17 cellular contexts compared by ENCODE assay signal in the genomic region with DNA sequence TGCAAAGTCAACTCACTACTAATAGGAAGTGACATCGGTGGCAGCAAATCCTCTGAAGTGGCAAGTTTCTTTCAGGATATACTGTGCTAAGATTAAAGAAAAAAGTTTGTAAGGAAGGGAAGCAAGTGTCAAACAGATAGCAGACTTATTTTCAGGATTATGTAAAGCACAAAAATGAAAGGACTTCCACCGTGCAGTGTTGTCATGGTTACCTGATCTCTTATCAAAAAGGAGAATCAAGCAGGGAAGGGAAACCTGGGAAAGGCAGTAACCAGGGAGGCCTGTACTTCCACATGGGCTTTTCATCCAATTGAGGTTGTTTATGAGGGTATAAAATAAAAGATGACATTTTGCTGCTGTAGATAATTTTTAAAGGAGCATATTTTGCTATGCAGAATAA.
DNase-seq lines count a peak whose midpoint lies in the region; ATAC-seq, FAIRE-seq and TF ChIP-seq lines count a peak whose summit lies in the region.
"Had no signal": no experiment of that assay in that cellular context is flagged by ENCODE, and none has a peak within 500 bp of the region (broad histone marks: within the 10 kb centered on the region; RNA-seq: fewer than 3 reads in every experiment).

No MANE protein-coding gene starts in this region.

- no peaks in the 10 kb centered on the region for H3K36me3 Mint-ChIP-seq in GM23338 (ENCODE audit: low read depth)
- H3K36me3 Mint-ChIP-seq in progenitor cell of endocrine pancreas (ENCODE audit: insufficient read depth): no peaks in the 10 kb centered on the region

- no peak for ATAC-seq in GM23338
- ATAC-seq: Panc1 had no signal

- H2AFZ ChIP-seq in GM23338 (peak overlapping the region; percentile 80), endothelial cell of umbilical vein (ENCODE audit: low read depth, low read length) (no peak overlapping the region)

- TF ChIP-seq CTCF in GM23338 (conservative IDR thresholded peaks at IDR 0.05; ENCODE audit: low read depth in 2 of 2) (no peak), endothelial cell of umbilical vein (IDR thresholded peaks at IDR 0.05; ENCODE audit: extremely low read depth in 1 of 2, insufficient read depth in 1 of 2, low read depth in 1 of 2, low read length in 2 of 2) (no peak), progenitor cell of endocrine pancreas (IDR thresholded peaks at IDR 0.05; ENCODE audit: unreplicated experiment) (no peak), vagina (IDR thresholded peaks at IDR 0.05) (no peak), RWPE1 (conservative IDR thresholded peaks at IDR 0.05; ENCODE audit: low read depth) (no peak)

- H3K4me3 ChIP-seq in GM23338 (no peak overlapping the region), endothelial cell of umbilical vein (replicated peaks in 1 of 3; ENCODE audit: insufficient read depth in 1 of 3, low read depth in 1 of 3, low read length in 3 of 3) (no peak overlapping the region), vagina (no peak overlapping the region)
- H3K4me3 ChIP-seq: breast epithelium, thoracic aorta had no signal

- H3K27ac ChIP-seq in GM23338 (ENCODE audit: low read depth) (no peak overlapping the region), endothelial cell of umbilical vein (ENCODE audit: insufficient read depth, low read depth, low read length) (no peak overlapping the region), vagina (no peak overlapping the region), RWPE1 (no peak overlapping the region)
- H3K27ac ChIP-seq: breast epithelium, C4-2B, thoracic aorta had no signal

- H3K9me3 Mint-ChIP-seq in GM23338 (no peaks in the 10 kb centered on the region), progenitor cell of endocrine pancreas (ENCODE audit: low read depth) (peaks cover 2% of the 10 kb centered on the region)

- H3F3A ChIP-seq in GM23338 (replicated peaks; ENCODE audit: low read depth): no peaks in the 10 kb centered on the region

- H3K4me2 ChIP-seq in GM23338 (peak overlapping the region; percentile 50; the same call in 1 of the 2 replicates), endothelial cell of umbilical vein (ENCODE audit: insufficient read depth, low read length) (no peak overlapping the region)

- H3K36me3 ChIP-seq in GM23338 (ENCODE audit: insufficient read depth): no peaks in the 10 kb centered on the region
- no peaks in the 10 kb centered on the region for H3K36me3 ChIP-seq in endothelial cell of umbilical vein (ENCODE audit: control insufficient read depth in 2 of 2, extremely low read depth in 1 of 2, insufficient read depth in 2 of 2, low read length in 2 of 2)
- H3K36me3 ChIP-seq in vagina: no peaks in the 10 kb centered on the region
- H3K36me3 ChIP-seq: breast epithelium, thoracic aorta had no signal

- intact Hi-C loops in endothelial cell of umbilical vein (cut with micrococcal nuclease): no loop called here
- intact Hi-C loops in vagina (cut with DNase I): no loop called here

- H4K20me1 ChIP-seq in GM23338 (replicated peaks; ENCODE audit: insufficient read depth) (no peaks in the 10 kb centered on the region), endothelial cell of umbilical vein (replicated peaks; ENCODE audit: control insufficient read depth, extremely low read depth, insufficient read depth, low read length) (no peaks in the 10 kb centered on the region)

- H3K27me3 Mint-ChIP-seq in GM23338 (ENCODE audit: insufficient read depth, low read depth, poor library complexity) (peaks cover 3% of the 10 kb centered on the region), progenitor cell of endocrine pancreas (peaks cover 5% of the 10 kb centered on the region)

- H3K4me1 Mint-ChIP-seq in GM23338 (peaks cover 19% of the 10 kb centered on the region), progenitor cell of endocrine pancreas (ENCODE audit: low read depth) (peaks cover 43% of the 10 kb centered on the region)

- H3K4me3 Mint-ChIP-seq in GM23338 (no peak overlapping the region), progenitor cell of endocrine pancreas (ENCODE audit: low read depth) (no peak overlapping the region)
- H3K4me3 Mint-ChIP-seq: activated naive CD4-positive, alpha-beta T cell treated with anti-CD3 and anti-CD28 coated beads for 36 hours had no signal

- dilution Hi-C loops in endothelial cell of umbilical vein (cut with MboI; ENCODE audit: extremely low pct_ligation_motif_present, low sequenced_read_pairs): no loop called here

- peaks cover 31% of the 10 kb centered on the region for H3K4me1 ChIP-seq in GM23338 (ENCODE audit: insufficient read depth)
- peaks cover 6% of the 10 kb centered on the region for H3K4me1 ChIP-seq in endothelial cell of umbilical vein (ENCODE audit: control insufficient read depth, extremely low read depth, insufficient read depth, low read length)
- H3K4me1 ChIP-seq in vagina: no peaks in the 10 kb centered on the region
- H3K4me1 ChIP-seq: breast epithelium had no signal

- H3K79me2 ChIP-seq in GM23338 (replicated peaks; ENCODE audit: insufficient read depth) (no peaks in the 10 kb centered on the region), endothelial cell of umbilical vein (ENCODE audit: control insufficient read depth, insufficient read depth, low read length) (no peaks in the 10 kb centered on the region)

- H3K27ac Mint-ChIP-seq in GM23338: no peak overlapping the region
- peak overlapping the region; percentile 45 for H3K27ac Mint-ChIP-seq in progenitor cell of endocrine pancreas
- H3K27ac Mint-ChIP-seq: activated naive CD4-positive, alpha-beta T cell treated with anti-CD3 and anti-CD28 coated beads for 36 hours had no signal

- no peaks in the 10 kb centered on the region for H3K9me1 ChIP-seq in endothelial cell of umbilical vein (replicated peaks; ENCODE audit: control insufficient read depth, extremely low read depth, insufficient read depth, low read length)

- no peak for TF ChIP-seq POLR2A in endothelial cell of umbilical vein (IDR thresholded peaks at IDR 0.05; ENCODE audit: low read depth, low read length)
- no peak for TF ChIP-seq POLR2A in vagina (IDR thresholded peaks at IDR 0.05)

- DNase-seq in GM23338 (ENCODE audit: low spot score): no peak
- DNase-seq in NCI-H748 treated with DMSO at 0.1 percent for 48 hours (lab: John Stamatoyannopoulos, UW): peak; percentile 13
- DNase-seq in endothelial cell of umbilical vein (ENCODE audit: low read depth, low spot score): peak; percentile 38
- no peak for DNase-seq in progenitor cell of endocrine pancreas (ENCODE audit: low spot score, unreplicated experiment)
- no peak for DNase-seq in vagina (ENCODE audit: extremely low spot score in 2 of 2)
- DNase-seq in RWPE1 (ENCODE audit: low spot score): no peak
- DNase-seq in NCI-H1105 (lab: John Stamatoyannopoulos, UW): no peak
- DNase-seq: activated naive CD4-positive, alpha-beta T cell treated with anti-CD3 and anti-CD28 coated beads for 36 hours; effector memory CD4-positive, alpha-beta T cell; EL; MM.1S; stimulated activated CD4-positive, alpha-beta T cell treated with anti-CD3 and anti-CD28 coated beads, Interleukin-2, amount 100 ng/mL, for 48 hours; stimulated activated CD8-positive, alpha-beta memory T cell treated with anti-CD3 and anti-CD28 coated beads, Interleukin-4, amount 100 ng/mL, for 48 hours had no signal

- no peaks in the 10 kb centered on the region for H3K9me2 ChIP-seq in GM23338 (ENCODE audit: insufficient read depth)

- no peak for FAIRE-seq in endothelial cell of umbilical vein (lab: Jason Lieb, UNC)

- POLR2A ChIA-PET in endothelial cell of umbilical vein (lab: Charles Lee) (no interaction called here), RWPE1 (lab: Yijun Ruan, JAX; ENCODE audit: low non-redundant PET) (no interaction called here)

- CTCF ChIA-PET in endothelial cell of umbilical vein (lab: Charles Lee): no interaction called here
- CTCF ChIA-PET in RWPE1 (lab: Yijun Ruan, JAX): interaction anchor here (0.6 kb wide), 1 partner anchor 641 kb away, joined by 3 read pairs; no protein-coding TSS in a partner anchor

- no TSS peak for BruUV-seq in endothelial cell of umbilical vein (replicated peaks; lab: Mats Ljungman, UMichigan)

- H3K27me3 ChIP-seq in GM23338 (ENCODE audit: insufficient read depth) (no peaks in the 10 kb centered on the region), endothelial cell of umbilical vein (ENCODE audit: control insufficient read depth in 2 of 2, insufficient read depth in 2 of 2, low read length in 2 of 2) (no peaks in the 10 kb centered on the region), vagina (no peaks in the 10 kb centered on the region)
- H3K27me3 ChIP-seq: breast epithelium had no signal

- H3K9me3 ChIP-seq in endothelial cell of umbilical vein (replicated peaks; ENCODE audit: control insufficient read depth, insufficient read depth, low read length) (no peaks in the 10 kb centered on the region), vagina (no peaks in the 10 kb centered on the region)
- H3K9me3 ChIP-seq: breast epithelium, thoracic aorta had no signal

- H3K9ac ChIP-seq in endothelial cell of umbilical vein (replicated peaks; ENCODE audit: extremely low read depth, insufficient read depth, low read length): no peak overlapping the region

TF ChIP-seq in GM23338, 12 proteins besides CTCF, POLR2A, EP300 and RAD21 (continues in another document):
- no peak for TF ChIP-seq NANOG (IDR thresholded peaks at IDR 0.05; ENCODE audit: borderline replicate concordance)

TF ChIP-seq in endothelial cell of umbilical vein, 7 proteins besides CTCF, POLR2A, EP300 and RAD21:
- TF ChIP-seq GATA2 (IDR thresholded peaks at IDR 0.05; ENCODE audit: insufficient read depth, insufficient read length, low read depth, low read length) (no peak), POLR2AphosphoS5 (IDR thresholded peaks at IDR 0.05; ENCODE audit: insufficient read depth, low read depth, low read length) (no peak), FOS (IDR thresholded peaks at IDR 0.05; ENCODE audit: borderline replicate concordance, insufficient read depth, low read length) (no peak), JUN (IDR thresholded peaks at IDR 0.05; ENCODE audit: borderline replicate concordance, insufficient read depth, insufficient read length, low read depth) (no peak), MYC (IDR thresholded peaks at IDR 0.05; ENCODE audit: low read depth, low read length) (no peak), EZH2 (IDR thresholded peaks at IDR 0.05; ENCODE audit: borderline replicate concordance, low read depth, low read length, severe bottlenecking) (no peak)
- TF ChIP-seq, protein P1, sequence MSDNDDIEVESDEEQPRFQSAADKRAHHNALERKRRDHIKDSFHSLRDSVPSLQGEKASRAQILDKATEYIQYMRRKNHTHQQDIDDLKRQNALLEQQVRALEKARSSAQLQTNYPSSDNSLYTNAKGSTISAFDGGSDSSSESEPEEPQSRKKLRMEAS (IDR thresholded peaks at IDR 0.05; ENCODE audit: insufficient read depth, insufficient read length): no peak

Comparison
In these comparisons a context has a peak if more than half of its experiments do, and no peak if none do; other contexts are left out.
1. DNase-seq: peak in NCI-H748 treated with DMSO at 0.1 percent for 48 hours (single experiment) and endothelial cell of umbilical vein (single experiment); none in GM23338 (single experiment), progenitor cell of endocrine pancreas (single experiment), vagina (0 of 2), RWPE1 (single experiment) and NCI-H1105 (single experiment).